13 cellular contexts compared by ENCODE assay signal in genomic region chr1:245493029-245493428, GRCh38.
DNase-seq lines count a peak whose midpoint lies in the region; ATAC-seq and TF ChIP-seq lines count a peak whose summit lies in the region.
"Had no signal": no experiment of that assay in that cellular context is flagged by ENCODE, and none has a peak within 500 bp of the region (broad histone marks: within the 10 kb centered on the region; RNA-seq: fewer than 3 reads in every experiment).

No MANE protein-coding gene starts in this region.

- H3K27me3 Mint-ChIP-seq in activated CD8-positive, alpha-beta memory T cell treated with anti-CD3 and anti-CD28 coated beads, Interleukin-2, amount 10 ng/mL, durations not matched to agents 7 days and 5 days = peaks cover 5% of the 10 kb centered on the region

- BruUV-seq in A673 (replicated peaks; lab: Mats Ljungman, UMichigan) = no TSS peak

- H3K27ac ChIP-seq in A673 (ENCODE audit: low read depth, low read length, poor library complexity, severe bottlenecking) (no peak overlapping the region), brain microvascular endothelial cell (no peak overlapping the region)
- H3K27ac ChIP-seq: BLaER1 treated with 17β-estradiol and CSF1 and Interleukin-3, amounts not matched to agents 10 nM and 100 nM; sigmoid colon had no signal

- CTCF ChIA-PET in A673 (lab: Charles Lee) = interaction anchor here (1.0 kb wide), 1 partner anchor 112 kb away, joined by 9 read pairs; no protein-coding TSS in a partner anchor
- CTCF ChIA-PET in activated CD8-positive, alpha-beta memory T cell treated with anti-CD3 and anti-CD28 coated beads, Interleukin-2, amount 10 ng/mL, durations not matched to agents 7 days and 5 days (lab: Charles Lee) = no interaction called here

- no peaks in the 10 kb centered on the region for H3K9me3 ChIP-seq in A673 (ENCODE audit: low read depth, low read length, poor library complexity, severe bottlenecking)
- H3K9me3 ChIP-seq: sigmoid colon had no signal

- H3K36me3 ChIP-seq in A673 (ENCODE audit: insufficient read depth, low read length, poor library complexity, severe bottlenecking) (no peaks in the 10 kb centered on the region), brain microvascular endothelial cell (replicated peaks) (no peaks in the 10 kb centered on the region)
- H3K36me3 ChIP-seq: BLaER1 treated with 17β-estradiol and CSF1 and Interleukin-3, amounts not matched to agents 10 nM and 100 nM; sigmoid colon had no signal

- no peak overlapping the region for H3K4me3 Mint-ChIP-seq in activated CD8-positive, alpha-beta memory T cell treated with anti-CD3 and anti-CD28 coated beads, Interleukin-2, amount 10 ng/mL, durations not matched to agents 7 days and 5 days
- H3K4me3 Mint-ChIP-seq: brain had no signal

- H3K4me1 Mint-ChIP-seq in activated CD8-positive, alpha-beta memory T cell treated with anti-CD3 and anti-CD28 coated beads, Interleukin-2, amount 10 ng/mL, durations not matched to agents 7 days and 5 days = no peaks in the 10 kb centered on the region

- POLR2A ChIA-PET in A673 (lab: Charles Lee; ENCODE audit: low non-redundant PET) = no interaction called here

- intact Hi-C loops in A673 (cut with micrococcal nuclease; ENCODE audit: unreplicated experiment) = no loop called here

- H3K4me1 ChIP-seq in A673 (ENCODE audit: insufficient read depth, low read length, poor library complexity, severe bottlenecking) = no peaks in the 10 kb centered on the region
- H3K4me1 ChIP-seq: BLaER1 treated with 17β-estradiol and CSF1 and Interleukin-3, amounts not matched to agents 10 nM and 100 nM; sigmoid colon had no signal

- H3K9me3 Mint-ChIP-seq in activated CD8-positive, alpha-beta memory T cell treated with anti-CD3 and anti-CD28 coated beads, Interleukin-2, amount 10 ng/mL, durations not matched to agents 7 days and 5 days (ENCODE audit: low read depth) = no peaks in the 10 kb centered on the region

- peak; percentile 37 for TF ChIP-seq CTCF in A673 (conservative IDR thresholded peaks at IDR 0.05; ENCODE audit: low read depth, low read length)
- TF ChIP-seq CTCF in brain microvascular endothelial cell (IDR thresholded peaks at IDR 0.05; ENCODE audit: low read depth, low read length, missing control alignments) = peak; percentile 16

- no peak overlapping the region for H3K4me3 ChIP-seq in A673 (ENCODE audit: low read depth, low read length, poor library complexity, severe bottlenecking)
- H3K4me3 ChIP-seq in brain microvascular endothelial cell (ENCODE audit: low read depth, low read length) = no peak overlapping the region
- H3K4me3 ChIP-seq: BLaER1 treated with 17β-estradiol and CSF1 and Interleukin-3, amounts not matched to agents 10 nM and 100 nM; sigmoid colon had no signal

- peak; percentile 43 for ATAC-seq in GM19351 (IDR thresholded peaks at IDR 0.05; ENCODE audit: unreplicated experiment)
- no peak for ATAC-seq in HG03565 (IDR thresholded peaks at IDR 0.05; ENCODE audit: unreplicated experiment)
- no peak for ATAC-seq in activated CD8-positive, alpha-beta memory T cell treated with anti-CD3 and anti-CD28 coated beads, Interleukin-2, amount 10 ng/mL, durations not matched to agents 7 days and 5 days
- no peak for ATAC-seq in GM21529 (IDR thresholded peaks at IDR 0.05; ENCODE audit: unreplicated experiment)

- H3K27me3 ChIP-seq in A673 (replicated peaks; ENCODE audit: insufficient read depth, low read depth, low read length, poor library complexity) = peaks cover 2% of the 10 kb centered on the region
- H3K27me3 ChIP-seq in brain microvascular endothelial cell (replicated peaks) = no peaks in the 10 kb centered on the region
- H3K27me3 ChIP-seq: BLaER1 treated with 17β-estradiol and CSF1 and Interleukin-3, amounts not matched to agents 10 nM and 100 nM; sigmoid colon had no signal

- H3K27ac Mint-ChIP-seq in activated CD8-positive, alpha-beta memory T cell treated with anti-CD3 and anti-CD28 coated beads, Interleukin-2, amount 10 ng/mL, durations not matched to agents 7 days and 5 days = no peak overlapping the region
- H3K27ac Mint-ChIP-seq: brain had no signal

- H3K36me3 Mint-ChIP-seq in activated CD8-positive, alpha-beta memory T cell treated with anti-CD3 and anti-CD28 coated beads, Interleukin-2, amount 10 ng/mL, durations not matched to agents 7 days and 5 days = no peaks in the 10 kb centered on the region

- in situ Hi-C loops in brain microvascular endothelial cell (cut with HindIII; ENCODE audit: low pct_ligation_motif_present, low sequenced_read_pairs) = no loop called here

- DNase-seq in A673 (ENCODE audit: low spot score) (peak; percentile 47), NCI-H1048 (lab: John Stamatoyannopoulos, UW) (peak; percentile 34), brain microvascular endothelial cell (no peak), NCI-H1092 (lab: John Stamatoyannopoulos, UW) (no peak)
- DNase-seq in activated CD8-positive, alpha-beta memory T cell treated with anti-CD3 and anti-CD28 coated beads, Interleukin-2, amount 10 ng/mL, durations not matched to agents 7 days and 5 days = no peak
- DNase-seq: activated T-cell treated with anti-CD3 and anti-CD28 coated beads, Interleukin-2, amount 50 U/mL, for 48 hours; NCI-H2029; sigmoid colon had no signal

Comparison
In these comparisons a context has a peak if more than half of its experiments do, and no peak if none do; other contexts are left out.
1. DNase-seq: peak in A673 (single experiment) and NCI-H1048 (single experiment); none in brain microvascular endothelial cell (single experiment), activated CD8-positive, alpha-beta memory T cell treated with anti-CD3 and anti-CD28 coated beads, Interleukin-2, amount 10 ng/mL, durations not matched to agents 7 days and 5 days (single experiment) and NCI-H1092 (single experiment).